29 cellular contexts compared by ENCODE assay signal in the genomic region with DNA sequence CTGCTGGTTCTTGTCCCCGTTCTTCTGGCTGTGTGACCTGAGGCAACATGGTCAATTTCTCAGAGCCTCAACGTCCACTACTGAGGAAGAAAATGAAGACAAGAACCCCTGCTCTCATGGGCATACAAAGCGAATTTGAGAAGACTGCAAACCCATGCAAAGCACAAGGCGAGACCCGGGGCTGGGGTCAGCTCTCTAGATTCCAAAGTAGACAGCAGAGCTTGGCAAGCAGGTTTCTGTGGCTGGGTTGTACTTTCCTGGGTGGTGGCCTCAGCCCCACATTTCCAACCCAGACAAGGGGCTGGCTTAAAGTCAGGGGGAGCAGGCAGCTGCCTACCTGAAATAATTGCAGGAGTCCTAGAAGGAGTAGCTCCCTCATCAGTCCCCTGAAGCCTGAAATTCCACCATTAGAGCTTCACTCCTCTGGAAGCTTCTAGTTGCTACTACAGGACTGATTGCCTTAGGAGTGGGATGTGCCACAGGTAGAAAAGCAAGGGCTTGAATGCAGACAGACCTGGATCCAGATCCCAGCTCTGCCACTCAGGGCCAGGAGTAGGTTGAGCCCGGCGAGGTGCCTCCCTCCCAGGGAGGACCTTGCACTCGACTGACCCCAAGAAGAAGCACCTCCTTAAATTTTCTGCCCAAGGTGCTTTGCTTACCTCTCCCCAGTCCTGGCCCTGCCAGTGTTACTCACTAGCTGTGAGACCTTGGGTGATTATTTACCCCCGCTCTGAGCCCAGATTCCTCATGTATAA.
"Had no signal": no experiment of that assay in that cellular context is flagged by ENCODE, and none has a peak within 500 bp of the region (broad histone marks: within the 10 kb centered on the region; RNA-seq: fewer than 3 reads in every experiment).

No MANE protein-coding gene starts in this region.

- ATAC-seq: naive thymus-derived CD8-positive, alpha-beta T cell; natural killer cell treated with Interleukin-12 subunit alpha and Interleukin-12 subunit beta and Interleukin-15 and Interleukin-18, amount 100 ng/mL, for 72 hours; pancreas; right lobe of liver; stimulated activated memory B cell treated with anti-CD40 and anti-IgM and Interleukin-4, amounts not matched to agents 10 μg/mL and 1 μg/mL and 100 μg/mL, for 72 hours; stimulated activated naive CD8-positive, alpha-beta T cell treated with anti-CD3 and anti-CD28 coated beads, Interleukin-15, amount 100 ng/mL, for 72 hours; stimulated activated naive CD8-positive, alpha-beta T cell treated with anti-CD3 and anti-CD28 coated beads, Interleukin-15, Interleukin-2, amounts not matched to agents 100 U/mL and 50 U/mL, for 24 hours; upper lobe of right lung had no signal

- H3K27ac ChIP-seq: neutrophil, pancreas, prostate gland, right atrium auricular region, right lobe of liver, skin epidermis, suprapubic skin, testis, tibial artery, transverse colon, upper lobe of right lung, uterus had no signal

- H3K27me3 ChIP-seq: neutrophil, pancreas, right atrium auricular region, right lobe of liver, testis, transverse colon, uterus had no signal

- H3K4me3 ChIP-seq: pancreas, prostate gland, right atrium auricular region, right lobe of liver, skin epidermis, smooth muscle cell, suprapubic skin, testis, tibial artery, transverse colon, upper lobe of right lung, uterus had no signal

- H3K4me1 ChIP-seq: pancreas, prostate gland, right atrium auricular region, right lobe of liver, suprapubic skin, testis, tibial artery, transverse colon, upper lobe of right lung, uterus had no signal

- DNase-seq: naive B cell; nephron progenitor cell; nucleus accumbens; pancreas; retina; right lobe of liver; stimulated activated CD4-positive, alpha-beta T cell treated with anti-CD3 and anti-CD28 coated beads, Interleukin-15, amount 100 ng/mL, for 24 hours; stimulated activated CD4-positive, alpha-beta T cell treated with anti-CD3 and anti-CD28 coated beads, Interleukin-2, amount 100 ng/mL, for 24 hours; stimulated activated CD4-positive, alpha-beta T cell treated with anti-CD3 and anti-CD28 coated beads, Interleukin-2, amount 100 ng/mL, for 48 hours; stimulated activated CD4-positive, alpha-beta T cell treated with anti-CD3 and anti-CD28 coated beads, Interleukin-4, amount 100 ng/mL, for 24 hours; stimulated activated CD8-positive, alpha-beta memory T cell treated with anti-CD3 and anti-CD28 coated beads, Interleukin-4, amount 100 ng/mL, for 48 hours; stimulated activated naive CD4-positive, alpha-beta T cell; stimulated activated naive CD8-positive, alpha-beta T cell treated with anti-CD3 and anti-CD28 coated beads, Interleukin-15, amount 100 ng/mL, for 72 hours; stimulated activated naive CD8-positive, alpha-beta T cell treated with anti-CD3 and anti-CD28 coated beads, Interleukin-15, Interleukin-2, amounts not matched to agents 100 U/mL and 50 U/mL, for 24 hours; substantia nigra; testis; tibial artery; transverse colon; upper lobe of right lung; uterus had no signal

- H3K9me3 ChIP-seq: neutrophil, pancreas, prostate gland, right atrium auricular region, right lobe of liver, suprapubic skin, testis, tibial artery, transverse colon, upper lobe of right lung, uterus had no signal

- H3K36me3 ChIP-seq: neutrophil, pancreas, prostate gland, right atrium auricular region, right lobe of liver, suprapubic skin, tibial artery, transverse colon, upper lobe of right lung, uterus had no signal
